Comparison of ENCODE assay signal across 8 cellular contexts in genomic region chr7:116122972-116123595, GRCh38.
DNase-seq lines count a peak whose midpoint lies in the region; ATAC-seq and TF ChIP-seq lines count a peak whose summit lies in the region.

No MANE protein-coding gene starts in this region.

- H3K9ac ChIP-seq in GM23248 (no peak overlapping the region), mammary epithelial cell (ENCODE audit: insufficient read depth, low read length) (no peak overlapping the region), mesenchymal stem cell (ENCODE audit: low read length) (no peak overlapping the region)

- H3K9me3 ChIP-seq in GM23248 (ENCODE audit: low read depth) (no peaks in the 10 kb centered on the region), mammary epithelial cell (replicated peaks; ENCODE audit: insufficient read depth, low read length) (no peaks in the 10 kb centered on the region), mesenchymal stem cell (ENCODE audit: control insufficient read depth, low read length) (peaks cover 8% of the 10 kb centered on the region)

- no peak overlapping the region for H4K8ac ChIP-seq in mesenchymal stem cell (ENCODE audit: low read length)

- H3K9me2 ChIP-seq in GM23248 (ENCODE audit: insufficient read depth), result no peaks in the 10 kb centered on the region

- H4K20me1 ChIP-seq in GM23248 (ENCODE audit: insufficient read depth) (no peaks in the 10 kb centered on the region), mammary epithelial cell (ENCODE audit: insufficient read depth, low read length) (no peaks in the 10 kb centered on the region)

- no TSS peak for BruUV-seq in mammary epithelial cell (replicated peaks; lab: Mats Ljungman, UMichigan)

- peak; percentile 80 to 85 for TF ChIP-seq CTCF in mammary epithelial cell (conservative IDR thresholded peaks at IDR 0.05 in 1 of 2, IDR thresholded peaks at IDR 0.05 in 1 of 2; ENCODE audit: extremely low read depth in 1 of 2, insufficient read depth in 1 of 2, low read depth in 1 of 2, low read length in 2 of 2)

- no peak for ATAC-seq in GM21360 (IDR thresholded peaks at IDR 0.05; ENCODE audit: unreplicated experiment)

- WGBS in GM23248 (ENCODE audit: low coverage in 1 of 2, low lambda C conversion rate in 2 of 2, missing lambda C conversion rate in 2 of 2), 2 experiments, result 47 to 53% methylated on average over 3 of the region's 3 CpGs
- 77% methylated on average over 3 of the region's 3 CpGs for WGBS in mammary epithelial cell (ENCODE audit: low coverage, missing lambda C conversion rate)
- 76% methylated on average over 2 of the region's 3 CpGs for WGBS in mesenchymal stem cell

- H3K18ac ChIP-seq in mesenchymal stem cell (ENCODE audit: low read depth in 1 of 2, low read length in 2 of 2), result no peak overlapping the region

- H3K27me3 ChIP-seq in GM23248 (replicated peaks; ENCODE audit: insufficient read depth) (no peaks in the 10 kb centered on the region), mammary epithelial cell (ENCODE audit: insufficient read depth, low read length) (no peaks in the 10 kb centered on the region), mesenchymal stem cell (ENCODE audit: control insufficient read depth in 1 of 2, insufficient read depth in 1 of 2, low read length in 2 of 2) (no peaks in the 10 kb centered on the region)

- H3K4me3 ChIP-seq in GM23248 (no peak overlapping the region), mammary epithelial cell (replicated peaks in 1 of 3; ENCODE audit: insufficient read depth in 1 of 3, low read depth in 2 of 3, low read length in 3 of 3) (no peak overlapping the region), mesenchymal stem cell (ENCODE audit: insufficient read depth in 1 of 2, low read depth in 1 of 2, low read length in 2 of 2) (no peak overlapping the region)

- H3K27ac ChIP-seq in GM23248 (no peak overlapping the region), mammary epithelial cell (ENCODE audit: insufficient read depth, low read depth, low read length) (no peak overlapping the region), mesenchymal stem cell (ENCODE audit: low read length, poor library complexity, severe bottlenecking) (no peak overlapping the region)

- H3K23ac ChIP-seq in mesenchymal stem cell (ENCODE audit: low read length in 2 of 2), result no peak overlapping the region

- in situ Hi-C loops in GM23248 (cut with MboI), result no loop called here
- in situ Hi-C loops in mammary epithelial cell (cut with MboI; ENCODE audit: low sequenced_read_pairs in 2 of 2), result no loop called here

- H3K4me2 ChIP-seq in GM23248 (ENCODE audit: unreplicated experiment), result no peak overlapping the region
- H3K4me2 ChIP-seq in mammary epithelial cell (ENCODE audit: insufficient read depth, low read depth, low read length), result no peak overlapping the region
- H3K4me2 ChIP-seq in mesenchymal stem cell (ENCODE audit: low read length, poor library complexity, severe bottlenecking), result no peak overlapping the region

- DNase-seq in DMS53 (lab: John Stamatoyannopoulos, UW) (peak; percentile 79), GM23248 (peak; percentile 77), NCI-H2171 (lab: John Stamatoyannopoulos, UW) (peak; percentile 23), mammary epithelial cell (peak; percentile 24), mesenchymal stem cell (peak; percentile 47), NCI-H146 (lab: John Stamatoyannopoulos, UW) (no peak)
- no peak for DNase-seq in stimulated activated naive CD4-positive, alpha-beta T cell (lab: John Stamatoyannopoulos, UW)

- H2BK15ac ChIP-seq in mesenchymal stem cell (ENCODE audit: low read depth, poor library complexity, severe bottlenecking), result no peak overlapping the region

- CTCF ChIA-PET in mammary epithelial cell (lab: Charles Lee; ENCODE audit: low non-redundant PET), result no interaction called here

- H2BK5ac ChIP-seq in mesenchymal stem cell (ENCODE audit: low read depth, low read length, poor library complexity, severe bottlenecking), result no peak overlapping the region

- no peaks in the 10 kb centered on the region for H3K79me1 ChIP-seq in mesenchymal stem cell (replicated peaks; ENCODE audit: low read length, poor library complexity, severe bottlenecking)

- H3K79me2 ChIP-seq in GM23248 (ENCODE audit: insufficient read depth), result no peaks in the 10 kb centered on the region
- H3K79me2 ChIP-seq in mammary epithelial cell (ENCODE audit: insufficient read depth, low read length), result no peaks in the 10 kb centered on the region

- H3K36me3 ChIP-seq in GM23248 (ENCODE audit: low read depth) (no peaks in the 10 kb centered on the region), mammary epithelial cell (ENCODE audit: insufficient read depth, low read length) (no peaks in the 10 kb centered on the region), mesenchymal stem cell (ENCODE audit: control insufficient read depth in 1 of 2, insufficient read depth in 2 of 2, low read depth in 1 of 2, low read length in 2 of 2) (no peaks in the 10 kb centered on the region)

- intact Hi-C loops in mammary epithelial cell (cut with micrococcal nuclease), result loop anchor here (1.0 to 10.0 kb wide), 3 partner anchors 212 to 368 kb away; no protein-coding TSS in a partner anchor

- 0 out of 2 replicates have a peak, but pooled peaks cover 4% of the 10 kb centered on the region for H3K4me1 ChIP-seq in GM23248 (ENCODE audit: insufficient read depth)
- H3K4me1 ChIP-seq in mammary epithelial cell (ENCODE audit: insufficient read depth, low read length), result no peaks in the 10 kb centered on the region
- H3K4me1 ChIP-seq in mesenchymal stem cell (ENCODE audit: control insufficient read depth, insufficient read depth, low read depth, low read length), result peaks cover 2% of the 10 kb centered on the region

- H3F3A ChIP-seq in GM23248 (ENCODE audit: insufficient read depth), result no peaks in the 10 kb centered on the region

- H2AFZ ChIP-seq in GM23248, result no peak overlapping the region; the same call in 1 of the 2 replicates
- no peak overlapping the region for H2AFZ ChIP-seq in mammary epithelial cell (ENCODE audit: low read depth, low read length)
- no peak overlapping the region for H2AFZ ChIP-seq in mesenchymal stem cell (ENCODE audit: low read depth, low read length)

- no peak overlapping the region for H2BK12ac ChIP-seq in mesenchymal stem cell (ENCODE audit: low read length in 2 of 2)

- no peak overlapping the region for H3K4ac ChIP-seq in mesenchymal stem cell (ENCODE audit: low read depth in 1 of 2, low read length in 2 of 2)

- H4K91ac ChIP-seq in mesenchymal stem cell (ENCODE audit: low read length), result no peak overlapping the region

- no peak overlapping the region for H2BK120ac ChIP-seq in mesenchymal stem cell (ENCODE audit: low read depth, low read length)

- no peak overlapping the region for H3K14ac ChIP-seq in mesenchymal stem cell (ENCODE audit: low read length in 2 of 2)

- dilution Hi-C loops in mammary epithelial cell (cut with HindIII; ENCODE audit: low sequenced_read_pairs), result no loop called here

- no peak overlapping the region for H2AK5ac ChIP-seq in mesenchymal stem cell (ENCODE audit: low read length, severe bottlenecking)

Comparison
In these comparisons a context has a peak if more than half of its experiments do, and no peak if none do; other contexts are left out.
1. DNase-seq: peak in DMS53 (single experiment), GM23248 (single experiment), NCI-H2171 (single experiment), mammary epithelial cell (single experiment) and mesenchymal stem cell (single experiment); none in stimulated activated naive CD4-positive, alpha-beta T cell (0 of 6) and NCI-H146 (single experiment).